ENCODE assay signal across 2 cellular contexts in the genomic region with DNA sequence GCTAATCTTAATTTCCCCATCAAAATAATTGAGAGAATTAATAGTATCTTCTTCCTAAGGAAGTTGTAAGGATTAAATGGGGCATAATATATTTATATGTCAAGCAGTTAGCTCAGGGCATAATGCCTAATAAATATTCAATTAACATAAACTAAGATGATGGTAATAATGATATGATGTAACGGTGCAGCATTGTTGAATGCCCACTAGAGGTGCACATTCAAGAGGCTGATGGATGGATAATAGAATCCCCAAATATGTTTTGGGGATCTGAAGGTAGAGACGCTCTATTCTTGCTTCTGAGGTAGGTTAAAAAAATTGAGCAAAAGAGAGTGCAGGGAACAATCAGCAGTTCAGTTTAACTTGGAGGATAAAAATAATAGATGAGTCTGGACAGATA.
TF ChIP-seq lines count a peak whose summit lies in the region.

No MANE protein-coding gene starts in this region.

TF ChIP-seq in SK-N-SH, 30 proteins besides CTCF, POLR2A, EP300 and RAD21 (continued from another document):
- no peak for TF ChIP-seq USF2 (IDR thresholded peaks at IDR 0.05; ENCODE audit: borderline replicate concordance, low read depth, low read length)
- TF ChIP-seq TEAD4 (IDR thresholded peaks at IDR 0.05; ENCODE audit: borderline replicate concordance, insufficient read depth), result no peak
- TF ChIP-seq NFIC (IDR thresholded peaks at IDR 0.05; ENCODE audit: borderline replicate concordance), result no peak
- TF ChIP-seq SIN3A (IDR thresholded peaks at IDR 0.05; ENCODE audit: borderline replicate concordance, low read depth, low read length), result no peak
- no peak for TF ChIP-seq EZH2phosphoT487 (IDR thresholded peaks at IDR 0.05; ENCODE audit: borderline replicate concordance, low read depth)
TF ChIP-seq in SK-N-SH: peak in this region for 0.

TF ChIP-seq in SK-N-SH treated with all-trans-retinoic acid at 6 μM for 48 hours, 23 proteins besides CTCF, POLR2A, EP300 and RAD21 (continued from another document):
- TF ChIP-seq, protein P1, sequence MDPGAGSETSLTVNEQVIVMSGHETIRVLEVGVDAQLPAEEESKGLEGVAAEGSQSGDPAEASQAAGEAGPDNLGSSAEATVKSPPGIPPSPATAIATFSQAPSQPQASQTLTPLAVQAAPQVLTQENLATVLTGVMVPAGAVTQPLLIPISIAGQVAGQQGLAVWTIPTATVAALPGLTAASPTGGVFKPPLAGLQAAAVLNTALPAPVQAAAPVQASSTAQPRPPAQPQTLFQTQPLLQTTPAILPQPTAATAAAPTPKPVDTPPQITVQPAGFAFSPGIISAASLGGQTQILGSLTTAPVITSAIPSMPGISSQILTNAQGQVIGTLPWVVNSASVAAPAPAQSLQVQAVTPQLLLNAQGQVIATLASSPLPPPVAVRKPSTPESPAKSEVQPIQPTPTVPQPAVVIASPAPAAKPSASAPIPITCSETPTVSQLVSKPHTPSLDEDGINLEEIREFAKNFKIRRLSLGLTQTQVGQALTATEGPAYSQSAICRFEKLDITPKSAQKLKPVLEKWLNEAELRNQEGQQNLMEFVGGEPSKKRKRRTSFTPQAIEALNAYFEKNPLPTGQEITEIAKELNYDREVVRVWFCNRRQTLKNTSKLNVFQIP (CRISPR knock-in tag; IDR thresholded peaks at IDR 0.05; ENCODE audit: borderline replicate concordance, low read depth), result no peak
- TF ChIP-seq RARB (CRISPR knock-in tag; IDR thresholded peaks at IDR 0.05) (no peak), ESRRG (CRISPR knock-in tag; IDR thresholded peaks at IDR 0.05) (no peak), ZFP3 (CRISPR knock-in tag; IDR thresholded peaks at IDR 0.05) (no peak), ARNTL (CRISPR knock-in tag; IDR thresholded peaks at IDR 0.05; ENCODE audit: borderline replicate concordance, low read depth) (no peak), ZNF70 (CRISPR knock-in tag; IDR thresholded peaks at IDR 0.05) (no peak), SNAI2 (CRISPR knock-in tag; IDR thresholded peaks at IDR 0.05) (no peak), CSRNP3 (CRISPR knock-in tag; IDR thresholded peaks at IDR 0.05) (no peak), CREB5 (CRISPR knock-in tag; IDR thresholded peaks at IDR 0.05; ENCODE audit: low read depth) (no peak), GLIS3 (CRISPR knock-in tag; IDR thresholded peaks at IDR 0.05) (no peak), TCF4 (CRISPR knock-in tag; IDR thresholded peaks at IDR 0.05; ENCODE audit: borderline replicate concordance) (no peak), ZNF8 (CRISPR knock-in tag; IDR thresholded peaks at IDR 0.05) (no peak), BACH2 (CRISPR knock-in tag; IDR thresholded peaks at IDR 0.05; ENCODE audit: borderline replicate concordance) (no peak), ZNF565 (CRISPR knock-in tag; conservative IDR thresholded peaks at IDR 0.05; ENCODE audit: low read depth) (no peak)
- TF ChIP-seq, protein P2, sequence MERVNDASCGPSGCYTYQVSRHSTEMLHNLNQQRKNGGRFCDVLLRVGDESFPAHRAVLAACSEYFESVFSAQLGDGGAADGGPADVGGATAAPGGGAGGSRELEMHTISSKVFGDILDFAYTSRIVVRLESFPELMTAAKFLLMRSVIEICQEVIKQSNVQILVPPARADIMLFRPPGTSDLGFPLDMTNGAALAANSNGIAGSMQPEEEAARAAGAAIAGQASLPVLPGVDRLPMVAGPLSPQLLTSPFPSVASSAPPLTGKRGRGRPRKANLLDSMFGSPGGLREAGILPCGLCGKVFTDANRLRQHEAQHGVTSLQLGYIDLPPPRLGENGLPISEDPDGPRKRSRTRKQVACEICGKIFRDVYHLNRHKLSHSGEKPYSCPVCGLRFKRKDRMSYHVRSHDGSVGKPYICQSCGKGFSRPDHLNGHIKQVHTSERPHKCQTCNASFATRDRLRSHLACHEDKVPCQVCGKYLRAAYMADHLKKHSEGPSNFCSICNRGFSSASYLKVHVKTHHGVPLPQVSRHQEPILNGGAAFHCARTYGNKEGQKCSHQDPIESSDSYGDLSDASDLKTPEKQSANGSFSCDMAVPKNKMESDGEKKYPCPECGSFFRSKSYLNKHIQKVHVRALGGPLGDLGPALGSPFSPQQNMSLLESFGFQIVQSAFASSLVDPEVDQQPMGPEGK (CRISPR knock-in tag; IDR thresholded peaks at IDR 0.05; ENCODE audit: borderline replicate concordance), result no peak
